ENCODE assay signal across 10 cellular contexts in genomic region chr10:99976886-99977391, GRCh38. TPM values are rescaled to one million over a fixed set of nuclear protein-coding genes. Genes with fewer than 3 reads are reported as not detected.
DNase-seq lines count a peak whose midpoint lies in the region; ATAC-seq and TF ChIP-seq lines count a peak whose summit lies in the region.
"Had no signal": no experiment of that assay in that cellular context is flagged by ENCODE, and none has a peak within 500 bp of the region (broad histone marks: within the 10 kb centered on the region; RNA-seq: fewer than 3 reads in every experiment).

No MANE protein-coding gene starts in this region.

- no peak overlapping the region for H3K4me3 ChIP-seq in skeletal muscle cell (ENCODE audit: low read depth, low read length)

- DNase-seq in Daoy (ENCODE audit: low read depth) (peak; percentile 85), foreskin melanocyte (peak; percentile 73), skeletal muscle cell (ENCODE audit: low read depth) (peak; percentile 97), KG1 (lab: John Stamatoyannopoulos, UW) (no peak)
- DNase-seq: midbrain; stimulated activated naive CD8-positive, alpha-beta T cell treated with anti-CD3 and anti-CD28 coated beads, Interleukin-15, amount 100 ng/mL, for 72 hours had no signal

- ATAC-seq in SK-N-SH treated with all-trans-retinoic acid at 6 μM for 48 hours = peak; percentile 85
- ATAC-seq in GM21528 (IDR thresholded peaks at IDR 0.05; ENCODE audit: low FRiP score, unreplicated experiment) = no peak
- no peak for ATAC-seq in HG02623 (IDR thresholded peaks at IDR 0.05; ENCODE audit: unreplicated experiment)
- no peak for ATAC-seq in HG02571 (IDR thresholded peaks at IDR 0.05; ENCODE audit: unreplicated experiment)
- ATAC-seq: stimulated activated naive CD8-positive, alpha-beta T cell treated with anti-CD3 and anti-CD28 coated beads, Interleukin-15, amount 100 ng/mL, for 72 hours had no signal

TF ChIP-seq in SK-N-SH treated with all-trans-retinoic acid at 6 μM for 48 hours, 23 proteins besides CTCF, POLR2A, EP300 and RAD21:
- no peak for TF ChIP-seq BACH2 (CRISPR knock-in tag; IDR thresholded peaks at IDR 0.05; ENCODE audit: borderline replicate concordance)
- TF ChIP-seq ISL1 (CRISPR knock-in tag; IDR thresholded peaks at IDR 0.05) = peak; percentile 46

RNA-seq across cellular contexts. Expression of gene DNMBP, which starts 32.8 kb away (rescaled TPM):
- total RNA-seq in Daoy (2014; rRNA removed; shearing (Covaris generic)) = 13.7 and 14.4 TPM in 2 replicates
